In the genomic region with DNA sequence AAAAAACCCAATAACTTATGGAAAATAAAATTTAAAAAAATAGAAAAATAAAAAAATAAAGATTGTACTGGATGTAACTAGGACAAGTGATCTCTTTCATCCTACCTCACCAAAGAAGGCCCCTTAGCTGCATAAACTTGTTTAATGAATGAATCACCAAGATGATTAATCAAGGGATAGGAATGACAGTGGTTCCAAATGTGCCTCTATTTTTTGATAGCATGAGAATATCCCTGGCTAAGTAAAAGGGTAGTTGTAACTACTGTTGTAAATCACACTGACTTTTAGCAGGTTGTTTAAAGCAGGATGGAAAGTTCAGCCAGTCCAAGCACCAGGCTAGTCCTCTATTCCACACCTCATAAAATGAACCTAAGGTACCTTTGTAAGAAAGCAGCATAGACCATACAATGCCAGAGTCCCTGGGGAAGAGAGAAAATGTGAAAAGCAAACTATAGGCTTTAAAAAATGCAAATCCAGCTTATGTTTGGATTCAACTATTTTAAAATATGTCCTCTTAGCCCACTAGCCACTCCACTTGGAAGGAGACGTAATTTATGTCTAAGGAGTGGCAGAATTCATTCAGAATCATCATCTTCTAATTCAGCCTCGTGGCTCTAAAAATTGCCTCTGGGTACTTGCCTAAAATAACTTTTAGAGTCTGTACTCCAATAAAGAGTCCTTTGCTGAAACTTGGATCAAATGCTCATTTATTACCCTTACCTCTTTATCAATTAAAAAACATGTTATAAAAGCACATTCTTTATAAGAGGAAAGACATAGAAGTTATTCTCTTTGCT, we compare ENCODE assay signal across 12 cellular contexts.
DNase-seq lines count a peak whose midpoint lies in the region; ATAC-seq, FAIRE-seq and TF ChIP-seq lines count a peak whose summit lies in the region.
"Had no signal": no experiment of that assay in that cellular context is flagged by ENCODE, and none has a peak within 500 bp of the region (broad histone marks: within the 10 kb centered on the region; RNA-seq: fewer than 3 reads in every experiment).

No MANE protein-coding gene starts in this region.

- H3K4me3 ChIP-seq in RWPE2 (ENCODE audit: severe bottlenecking): no peak overlapping the region

- H3K36me3 ChIP-seq in RWPE2 (ENCODE audit: low read depth): no peaks in the 10 kb centered on the region

- TF ChIP-seq CTCF in RWPE2 (IDR thresholded peaks at IDR 0.05; ENCODE audit: poor library complexity, severe bottlenecking) (no peak), foreskin keratinocyte (conservative IDR thresholded peaks at IDR 0.05) (no peak)

- H3K4me1 ChIP-seq in RWPE2 (ENCODE audit: insufficient read depth, poor library complexity, severe bottlenecking) (peaks cover 29% of the 10 kb centered on the region), foreskin keratinocyte (peaks cover 24% of the 10 kb centered on the region)

- ATAC-seq in RWPE2 (ENCODE audit: low read depth) (peak; percentile 82), foreskin keratinocyte (peak; percentile 81), GM18498 (IDR thresholded peaks at IDR 0.05; ENCODE audit: unreplicated experiment) (no peak)

- H3K27me3 ChIP-seq in RWPE2 (ENCODE audit: insufficient read depth, poor library complexity, severe bottlenecking) (no peaks in the 10 kb centered on the region), foreskin keratinocyte (no peaks in the 10 kb centered on the region)

- DNase-seq in NCI-H1417 (lab: John Stamatoyannopoulos, UW): peak in 2 of 3 experiments; percentile 10 to 37
- no peak for DNase-seq in NCI-H1417 treated with DMSO at 0.1 percent for 48 hours (lab: John Stamatoyannopoulos, UW)
- DNase-seq in RWPE2 (ENCODE audit: low spot score): no peak
- peak; percentile 81 to 90 for DNase-seq in foreskin keratinocyte
- DNase-seq in urothelium cell line (ENCODE audit: low spot score): peak; percentile 56
- no peak for DNase-seq in cerebellar cortex (ENCODE audit: low spot score)
- no peak for DNase-seq in NCI-H1436 treated with DMSO at 0.1 percent for 48 hours (lab: John Stamatoyannopoulos, UW)
- DNase-seq: activated B cell treated with CpG ODN at 0.5 μM for 24 hours, NCI-H2171 treated with DMSO at 0.1 percent for 48 hours, SIG-M5 had no signal

- peak overlapping the region; percentile 85 for H3K27ac ChIP-seq in RWPE2 (ENCODE audit: poor library complexity, severe bottlenecking)
- peak overlapping the region; percentile 85 for H3K27ac ChIP-seq in foreskin keratinocyte
- H3K27ac ChIP-seq: 22Rv1 had no signal

- no peaks in the 10 kb centered on the region for H3K9me3 ChIP-seq in RWPE2 (ENCODE audit: severe bottlenecking)

- FAIRE-seq in urothelium cell line (lab: Jason Lieb, UNC): no peak

Comparison
In these comparisons a context has a peak if more than half of its experiments do, and no peak if none do; other contexts are left out.
1. DNase-seq: peak in NCI-H1417 (2 of 3), foreskin keratinocyte (2 of 2) and urothelium cell line (single experiment); none in NCI-H1417 treated with DMSO at 0.1 percent for 48 hours (single experiment), RWPE2 (single experiment), cerebellar cortex (single experiment) and NCI-H1436 treated with DMSO at 0.1 percent for 48 hours (single experiment).